Comparison of ENCODE assay signal across 22 cellular contexts in the genomic region with DNA sequence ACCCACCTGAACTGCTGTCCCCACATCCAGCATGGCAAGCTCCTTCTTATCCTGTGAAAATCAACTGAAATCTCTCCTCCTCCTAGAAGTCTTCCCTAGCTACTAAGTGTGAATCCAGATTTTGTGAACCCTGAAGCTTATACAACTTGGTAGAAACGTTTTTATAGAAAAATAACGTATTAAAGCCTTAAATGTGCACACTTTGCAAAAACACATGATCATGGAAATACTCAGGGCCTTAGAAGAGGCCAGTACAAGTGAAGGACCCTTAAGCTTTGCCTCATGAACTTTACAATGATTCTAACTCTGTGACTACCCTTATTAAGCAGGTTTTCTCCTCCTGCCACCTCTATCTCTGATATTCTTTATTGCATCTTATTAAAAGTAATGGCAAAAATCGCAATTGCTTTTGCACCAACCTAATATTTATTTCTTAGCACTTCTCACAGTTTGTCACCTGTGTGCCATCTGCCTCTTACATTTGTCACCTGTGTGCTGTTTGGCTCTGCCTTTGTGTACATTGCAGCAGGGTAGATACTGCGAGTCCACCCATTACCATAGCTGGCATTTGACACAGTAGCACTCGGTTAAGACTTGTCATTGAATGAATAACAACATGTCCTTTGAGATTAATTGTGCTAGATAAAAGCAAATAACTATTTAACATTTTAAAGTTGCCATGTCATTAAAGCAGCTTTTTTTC. TPM values are rescaled to one million over a fixed set of nuclear protein-coding genes. Genes with fewer than 3 reads are reported as not detected.
DNase-seq lines count a peak whose midpoint lies in the region; ATAC-seq, FAIRE-seq and TF ChIP-seq lines count a peak whose summit lies in the region.
"Had no signal": no experiment of that assay in that cellular context is flagged by ENCODE, and none has a peak within 500 bp of the region (broad histone marks: within the 10 kb centered on the region; RNA-seq: fewer than 3 reads in every experiment).

No MANE protein-coding gene starts in this region.

- peaks cover 21% of the 10 kb centered on the region for H3K27me3 Mint-ChIP-seq in activated CD8-positive, alpha-beta T cell treated with anti-CD3 and anti-CD28 coated beads, Interleukin-2, amount 10 ng/mL, durations not matched to agents 7 days and 5 days (ENCODE audit: low read depth)
- H3K27me3 Mint-ChIP-seq: dendritic cell treated with granulocyte-macrophage colony-stimulating factor and Interleukin-4, amounts not matched to agents 40 ng/mL and 50 ng/mL, for 4 days had no signal

- in situ Hi-C loops in G401 (cut with HindIII; ENCODE audit: low sequenced_read_pairs): no loop called here

- H3K36me3 ChIP-seq in adrenal gland (replicated peaks in 1 of 2) (no peaks in the 10 kb centered on the region), heart right ventricle (no peaks in the 10 kb centered on the region)
- H3K36me3 ChIP-seq: BLaER1 treated with 17β-estradiol and CSF1 and Interleukin-3, amounts not matched to agents 10 nM and 100 nM; SJCRH30; uterus; WERI-Rb-1 had no signal

- no peak overlapping the region for H3K4me2 ChIP-seq in A549
- H3K4me2 ChIP-seq: BLaER1 treated with 17β-estradiol and CSF1 and Interleukin-3, amounts not matched to agents 10 nM and 100 nM had no signal

- POLR2A ChIA-PET in A549 (lab: Yijun Ruan, JAX): no interaction called here
- POLR2A ChIA-PET in activated CD8-positive, alpha-beta T cell treated with anti-CD3 and anti-CD28 coated beads, Interleukin-2, amount 10 ng/mL, durations not matched to agents 7 days and 5 days (lab: Charles Lee): no interaction called here

- TF ChIP-seq RAD21 in A549 (conservative IDR thresholded peaks at IDR 0.05 in 1 of 2, IDR thresholded peaks at IDR 0.05 in 1 of 2): no peak

- H3K4me3 ChIP-seq in A549 (no peak overlapping the region), adrenal gland (no peak overlapping the region), heart right ventricle (no peak overlapping the region)
- H3K4me3 ChIP-seq: BLaER1 treated with 17β-estradiol and CSF1 and Interleukin-3, amounts not matched to agents 10 nM and 100 nM; GM12878; SJCRH30; uterus had no signal

- H3K4me1 Mint-ChIP-seq in activated CD8-positive, alpha-beta T cell treated with anti-CD3 and anti-CD28 coated beads, Interleukin-2, amount 10 ng/mL, durations not matched to agents 7 days and 5 days (ENCODE audit: low read depth): no peaks in the 10 kb centered on the region

- ATAC-seq in A549 (no peak), GM19395 (IDR thresholded peaks at IDR 0.05; ENCODE audit: unreplicated experiment) (no peak), heart right ventricle (no peak)
- no peak for ATAC-seq in activated CD8-positive, alpha-beta T cell treated with anti-CD3 and anti-CD28 coated beads, Interleukin-2, amount 10 ng/mL, durations not matched to agents 7 days and 5 days
- ATAC-seq: GM12878, PC-3 had no signal

- no peaks in the 10 kb centered on the region for H3K4me1 ChIP-seq in A549
- no peaks in the 10 kb centered on the region for H3K4me1 ChIP-seq in adrenal gland (replicated peaks in 1 of 2)
- H3K4me1 ChIP-seq in heart right ventricle: no peaks in the 10 kb centered on the region
- H3K4me1 ChIP-seq: BLaER1 treated with 17β-estradiol and CSF1 and Interleukin-3, amounts not matched to agents 10 nM and 100 nM; uterus had no signal

- 40% methylated on average over 5 of the region's 5 CpGs for WGBS in A549 (ENCODE audit: missing lambda C conversion rate)
- WGBS in adrenal gland, 4 donors: 63 to 69% (median 64%) methylated on average over 5 of the region's 5 CpGs
- WGBS in heart right ventricle, 2 donors: 70 to 77% methylated on average over 5 of the region's 5 CpGs

- H3K27ac ChIP-seq in A549: no peak overlapping the region
- no peak overlapping the region for H3K27ac ChIP-seq in adrenal gland
- no peak overlapping the region for H3K27ac ChIP-seq in heart right ventricle
- H3K27ac ChIP-seq: BLaER1 treated with 17β-estradiol and CSF1 and Interleukin-3, amounts not matched to agents 10 nM and 100 nM; SJCRH30; uterus; WERI-Rb-1 had no signal

- H3K36me3 Mint-ChIP-seq in activated CD8-positive, alpha-beta T cell treated with anti-CD3 and anti-CD28 coated beads, Interleukin-2, amount 10 ng/mL, durations not matched to agents 7 days and 5 days (ENCODE audit: low read depth): no peaks in the 10 kb centered on the region

- no peak overlapping the region for H3K4me3 Mint-ChIP-seq in activated CD8-positive, alpha-beta T cell treated with anti-CD3 and anti-CD28 coated beads, Interleukin-2, amount 10 ng/mL, durations not matched to agents 7 days and 5 days
- H3K4me3 Mint-ChIP-seq: dendritic cell treated with granulocyte-macrophage colony-stimulating factor and Interleukin-4, amounts not matched to agents 40 ng/mL and 50 ng/mL, for 4 days; T-helper 1 cell treated with Interleukin-12 subunit alpha and Interleukin-12 subunit beta and Interleukin-4 antibody, amounts not matched to agents 30 μg/mL and 1 μg/mL, for 36 hours had no signal

- TF ChIP-seq POLR2A in A549 (IDR thresholded peaks at IDR 0.05; ENCODE audit: low read length): no peak
- TF ChIP-seq POLR2A in adrenal gland (IDR thresholded peaks at IDR 0.05): no peak

- CTCF ChIA-PET in A549 (lab: Yijun Ruan, JAX): interaction anchor here (0.7 to 1.2 kb wide), 3 partner anchors 20 to 156 kb away, joined by 3 to 4 read pairs (median 3); no protein-coding TSS in a partner anchor
- CTCF ChIA-PET in activated CD8-positive, alpha-beta T cell treated with anti-CD3 and anti-CD28 coated beads, Interleukin-2, amount 10 ng/mL, durations not matched to agents 7 days and 5 days (lab: Charles Lee): no interaction called here

- no peak for DNase-seq in A549 (ENCODE audit: low read depth in 1 of 2, low spot score in 1 of 2)
- peak; percentile 72 for DNase-seq in G401 (ENCODE audit: low spot score)
- DNase-seq in NCI-H345 treated with DMSO at 0.1 percent for 48 hours (lab: John Stamatoyannopoulos, UW; ENCODE audit: unreplicated experiment): peak; percentile 65
- DNase-seq in cerebellum (ENCODE audit: low spot score): peak; percentile 47
- no peak for DNase-seq in adrenal gland
- no peak for DNase-seq in heart right ventricle
- DNase-seq in activated CD8-positive, alpha-beta T cell treated with anti-CD3 and anti-CD28 coated beads, Interleukin-2, amount 10 ng/mL, durations not matched to agents 7 days and 5 days: no peak
- DNase-seq: activated CD4-positive, alpha-beta T cell treated with anti-CD3 and anti-CD28 coated beads, Interleukin-2, amount 50 U/mL, for 4 hours; amniotic stem cell; IMR-90; NCI-H187 treated with DMSO at 0.1 percent for 48 hours; NCI-H526 treated with DMSO at 0.1 percent for 48 hours; PC-3; retina; uterus; WERI-Rb-1 had no signal

- TF ChIP-seq EP300 in A549 (IDR thresholded peaks at IDR 0.05): no peak

- H3K9me3 Mint-ChIP-seq in activated CD8-positive, alpha-beta T cell treated with anti-CD3 and anti-CD28 coated beads, Interleukin-2, amount 10 ng/mL, durations not matched to agents 7 days and 5 days (ENCODE audit: insufficient read depth): no peaks in the 10 kb centered on the region
- H3K9me3 Mint-ChIP-seq: dendritic cell treated with granulocyte-macrophage colony-stimulating factor and Interleukin-4, amounts not matched to agents 40 ng/mL and 50 ng/mL, for 4 days; T-helper 1 cell treated with Interleukin-12 subunit alpha and Interleukin-12 subunit beta and Interleukin-4 antibody, amounts not matched to agents 30 μg/mL and 1 μg/mL, for 36 hours had no signal

- intact Hi-C loops in adrenal gland (cut with DNase I): no loop called here
- intact Hi-C loops in heart right ventricle (cut with DNase I): no loop called here

- TF ChIP-seq CTCF in A549 (IDR thresholded peaks at IDR 0.05): no peak
- TF ChIP-seq CTCF in adrenal gland (IDR thresholded peaks at IDR 0.05): no peak
- TF ChIP-seq CTCF in heart right ventricle (IDR thresholded peaks at IDR 0.05): no peak

- no peak for FAIRE-seq in A549 (lab: Jason Lieb, UNC)
- FAIRE-seq: GM12878 had no signal

- H3K9me3 ChIP-seq in A549 (no peaks in the 10 kb centered on the region), adrenal gland (replicated peaks in 1 of 3) (no peaks in the 10 kb centered on the region), heart right ventricle (no peaks in the 10 kb centered on the region)
- H3K9me3 ChIP-seq: BLaER1 treated with 17β-estradiol and CSF1 and Interleukin-3, amounts not matched to agents 10 nM and 100 nM; SJCRH30; uterus had no signal

- H3K27me3 ChIP-seq in adrenal gland (no peaks in the 10 kb centered on the region), heart right ventricle (no peaks in the 10 kb centered on the region)
- H3K27me3 ChIP-seq: BLaER1 treated with 17β-estradiol and CSF1 and Interleukin-3, amounts not matched to agents 10 nM and 100 nM; SJCRH30; uterus had no signal

- no peak overlapping the region for H3K27ac Mint-ChIP-seq in activated CD8-positive, alpha-beta T cell treated with anti-CD3 and anti-CD28 coated beads, Interleukin-2, amount 10 ng/mL, durations not matched to agents 7 days and 5 days
- H3K27ac Mint-ChIP-seq: dendritic cell treated with granulocyte-macrophage colony-stimulating factor and Interleukin-4, amounts not matched to agents 40 ng/mL and 50 ng/mL, for 4 days; T-helper 1 cell treated with Interleukin-12 subunit alpha and Interleukin-12 subunit beta and Interleukin-4 antibody, amounts not matched to agents 30 μg/mL and 1 μg/mL, for 36 hours had no signal

TF ChIP-seq in A549, 52 proteins besides CTCF, POLR2A, EP300 and RAD21 (continues in another document):
- TF ChIP-seq MAFK (IDR thresholded peaks at IDR 0.05; ENCODE audit: partially characterized antibody) (peak; percentile 46), ZC3H11A (IDR thresholded peaks at IDR 0.05) (no peak)

RNA-seq across cellular contexts. Expression of a gene that starts 42.2 kb away (rescaled TPM):
- polyA plus RNA-seq in A549 (2011; rRNA removed): 0.04 and 0.06 TPM in 2 replicates
- polyA plus RNA-seq in A549 (2012; cell fraction: cytosol; rRNA removed): 0.01 TPM in 2 replicates
- 0.05 and 0.06 TPM in 2 replicates for polyA plus RNA-seq in A549 (2012; cell fraction: nucleus; rRNA removed)
- polyA plus RNA-seq in A549 (2017; fragmentation: RNase III; extraction: RNeasy Plus Mini Kit Qiagen cat#74134 plus additional on column Dnase treatment): 0.03 to 0.04 TPM in 2 of 3 replicates, not detected in the other
- polyA minus RNA-seq in A549 (2011; rRNA and poly(A)+ RNA removed): not detected in 2 replicates
- 2.0 TPM in 1 of 2 replicates, not detected in the other for total RNA-seq in G401 (2014; rRNA removed; shearing (Covaris generic))
- 10.2 TPM for total RNA-seq in cerebellum
- total RNA-seq in adrenal gland: 1 to 10 TPM in 5 of 8 donors, under 1 TPM in 3; 0.30 to 1.9 (median 1.3) TPM
- 1 to 10 TPM; 1.9 to 2.5 (median 2.2) TPM for polyA plus RNA-seq in adrenal gland
- 1 to 10 TPM in 8 of 10 donors, under 1 TPM in 2; 0.85 to 5.7 (median 2.3) TPM for total RNA-seq in heart right ventricle
- 1 to 10 TPM; 1.6 to 2.6 TPM for polyA plus RNA-seq in heart right ventricle
- total RNA-seq in activated CD8-positive, alpha-beta T cell treated with anti-CD3 and anti-CD28 coated beads, Interleukin-2, amount 10 ng/mL, durations not matched to agents 7 days and 5 days: not detected
- total RNA-seq: GM12878 had no signal

Comparison
In these comparisons a context has a peak if more than half of its experiments do, and no peak if none do; other contexts are left out.
1. DNase-seq: peak in G401 (single experiment), NCI-H345 treated with DMSO at 0.1 percent for 48 hours (single experiment) and cerebellum (single experiment); none in A549 (0 of 2), adrenal gland (0 of 7), heart right ventricle (0 of 2) and activated CD8-positive, alpha-beta T cell treated with anti-CD3 and anti-CD28 coated beads, Interleukin-2, amount 10 ng/mL, durations not matched to agents 7 days and 5 days (single experiment).